ENCODE assay signal across 8 cellular contexts in genomic region chr6:30013296-30013922, GRCh38. TPM values are rescaled to one million over a fixed set of nuclear protein-coding genes. Genes with fewer than 3 reads are reported as not detected.
DNase-seq lines count a peak whose midpoint lies in the region; ATAC-seq and TF ChIP-seq lines count a peak whose summit lies in the region.

No MANE protein-coding gene starts in this region.

- H3K4me1 ChIP-seq in heart right ventricle = no peaks in the 10 kb centered on the region

- DNase-seq in EH (ENCODE audit: low read depth) (peak; percentile 18), LHCN-M2 (ENCODE audit: low read depth) (peak; percentile 6), activated T-cell treated with anti-CD3 and anti-CD28 coated beads for 24 hours (ENCODE audit: low read depth) (peak; percentile 26), heart right ventricle (peak; percentile 42 to 69), DMS79 treated with DMSO at 0.1 percent for 48 hours (lab: John Stamatoyannopoulos, UW) (no peak), DMS114 treated with DMSO at 0.1 percent for 48 hours (lab: John Stamatoyannopoulos, UW; ENCODE audit: unreplicated experiment) (no peak)
- DNase-seq in stimulated activated CD4-positive, alpha-beta T cell treated with anti-CD3 and anti-CD28 coated beads, Interleukin-4, amount 100 ng/mL, for 4 hours = peak; percentile 41 to 52

- no peaks in the 10 kb centered on the region for H3K9me3 ChIP-seq in heart right ventricle

- WGBS in heart right ventricle, 2 donors = 55 to 64% methylated on average over 13 of the region's 13 CpGs

- intact Hi-C loops in heart right ventricle (cut with DNase I) = loop anchor here in 9 of 10 donors (1.0 to 10.0 kb wide), 4 partner anchors 121 to 309 kb away; partner anchors contain the start of gene TRIM40 (in 1 of the 9)

- peak; percentile 76 to 98 (median 91) for TF ChIP-seq CTCF in heart right ventricle (IDR thresholded peaks at IDR 0.05)

- peak in 7 of 8 donors; percentile 65 to 83 (median 71) for ATAC-seq in heart right ventricle
- ATAC-seq in HG03139 (IDR thresholded peaks at IDR 0.05; ENCODE audit: unreplicated experiment) = no peak

- H3K36me3 ChIP-seq in heart right ventricle = peaks cover 0 to 6% (median 0%) of the 10 kb centered on the region in 9 donors

- no peak overlapping the region for H3K27ac ChIP-seq in heart right ventricle

- no peak overlapping the region for H3K4me3 ChIP-seq in heart right ventricle

- H3K27me3 ChIP-seq in heart right ventricle = peaks cover 0 to 10% (median 0%) of the 10 kb centered on the region in 7 donors

RNA-seq across cellular contexts. Expression of gene POLR1H, which starts 47.7 kb away (rescaled TPM):
- total RNA-seq in LHCN-M2 (2014; rRNA removed) = 17.6 and 20.0 TPM in 2 replicates
- polyA plus RNA-seq in LHCN-M2 (2012) = 28.8 TPM
- 10 to 100 TPM; 11.5 to 21.8 (median 14.7) TPM for total RNA-seq in heart right ventricle
- polyA plus RNA-seq in heart right ventricle = 10 to 100 TPM; 17.2 to 45.2 TPM

RNA-seq across cellular contexts. Expression of gene PPP1R11, which starts 53.6 kb away (rescaled TPM):
- total RNA-seq in LHCN-M2 (2014; rRNA removed) = 43.0 and 47.1 TPM in 2 replicates
- polyA plus RNA-seq in LHCN-M2 (2012) = 53.1 TPM
- 10 to 100 TPM; 38.6 to 56.5 (median 46.8) TPM for total RNA-seq in heart right ventricle
- polyA plus RNA-seq in heart right ventricle = 10 to 100 TPM; 30.6 to 75.4 TPM

Comparison
In these comparisons a context has a peak if more than half of its experiments do, and no peak if none do; other contexts are left out.
1. DNase-seq: peak in EH (single experiment), LHCN-M2 (single experiment), activated T-cell treated with anti-CD3 and anti-CD28 coated beads for 24 hours (single experiment), heart right ventricle (2 of 2) and stimulated activated CD4-positive, alpha-beta T cell treated with anti-CD3 and anti-CD28 coated beads, Interleukin-4, amount 100 ng/mL, for 4 hours (2 of 2); none in DMS79 treated with DMSO at 0.1 percent for 48 hours (single experiment) and DMS114 treated with DMSO at 0.1 percent for 48 hours (single experiment).